In genomic region chr10:63208981-63209380, GRCh38 we compare ENCODE assay signal across 12 cellular contexts.
DNase-seq lines count a peak whose midpoint lies in the region; ATAC-seq and TF ChIP-seq lines count a peak whose summit lies in the region.
"Had no signal": no experiment of that assay in that cellular context is flagged by ENCODE, and none has a peak within 500 bp of the region (broad histone marks: within the 10 kb centered on the region; RNA-seq: fewer than 3 reads in every experiment).

No MANE protein-coding gene starts in this region.

- TF ChIP-seq CTCF in IMR-90 (conservative IDR thresholded peaks at IDR 0.05; ENCODE audit: low read depth, low read length), result no peak
- TF ChIP-seq CTCF in choroid plexus epithelial cell (conservative IDR thresholded peaks at IDR 0.05; ENCODE audit: low read depth, low read length), result no peak

- no peak overlapping the region for H2BK12ac ChIP-seq in trophoblast cell (ENCODE audit: low read length)

- H2BK15ac ChIP-seq in IMR-90 (ENCODE audit: low read depth, low read length) (no peak overlapping the region), mesendoderm (replicated peaks; ENCODE audit: low read depth) (no peak overlapping the region)

- intact Hi-C loops in IMR-90 (cut with micrococcal nuclease), result loop anchor here (5.0 kb wide), 1 partner anchor 313 kb away; the partner anchor contains the start of gene REEP3

- H3K18ac ChIP-seq in IMR-90 (ENCODE audit: low read depth, low read length) (no peak overlapping the region), mesendoderm (ENCODE audit: low read length) (no peak overlapping the region), trophoblast cell (ENCODE audit: low read length) (no peak overlapping the region)

- no CpG with 5 or more reads among the region's 2 CpGs for WGBS in IMR-90 (ENCODE audit: extremely low coverage in 2 of 2, insufficient read length in 1 of 2), 2 experiments
- WGBS in mesendoderm (ENCODE audit: extremely low coverage, insufficient coverage, low lambda C conversion rate), result no CpG with 5 or more reads among the region's 2 CpGs
- no CpG with 5 or more reads among the region's 2 CpGs for WGBS in trophoblast cell (ENCODE audit: extremely low coverage, insufficient coverage, insufficient read length)

- H4K20me1 ChIP-seq in IMR-90 (ENCODE audit: insufficient read depth, low read length), result peaks cover 20% of the 10 kb centered on the region; the same call in 1 of the 2 replicates

- CTCF ChIA-PET in IMR-90 (lab: Yijun Ruan, JAX), result interaction anchor here (0.6 to 1.4 kb wide), 3 partner anchors 9 to 97 kb away, joined by 3 read pairs; no protein-coding TSS in a partner anchor

- H4K12ac ChIP-seq in trophoblast cell (ENCODE audit: low read depth, low read length), result no peak overlapping the region

- no peak overlapping the region for H4K91ac ChIP-seq in IMR-90 (ENCODE audit: insufficient read depth, low read depth, low read length)
- H4K91ac ChIP-seq in trophoblast cell (ENCODE audit: low read depth, low read length), result no peak overlapping the region

- H3K27ac ChIP-seq in IMR-90 (ENCODE audit: insufficient read depth, low read length), result no peak overlapping the region
- H3K27ac ChIP-seq in mesendoderm (ENCODE audit: low read depth, low read length), result no peak overlapping the region
- no peak overlapping the region for H3K27ac ChIP-seq in trophoblast cell (ENCODE audit: low read depth, low read length)
- H3K27ac ChIP-seq: WERI-Rb-1 had no signal

- H3K23ac ChIP-seq in IMR-90 (ENCODE audit: low read depth, low read length), result no peak overlapping the region
- no peak overlapping the region for H3K23ac ChIP-seq in mesendoderm (ENCODE audit: low read length)
- no peak overlapping the region for H3K23ac ChIP-seq in trophoblast cell (ENCODE audit: low read length)

- H3K79me2 ChIP-seq in mesendoderm (ENCODE audit: control insufficient read depth, insufficient read depth, low read length), result peaks cover 37% of the 10 kb centered on the region
- no peaks in the 10 kb centered on the region for H3K79me2 ChIP-seq in trophoblast cell (ENCODE audit: control insufficient read depth, insufficient read depth, low read length, poor library complexity)

- no TSS peak for BruUV-seq in IMR-90 (replicated peaks; lab: Mats Ljungman, UMichigan)

- peaks cover 10% of the 10 kb centered on the region for H3K36me3 ChIP-seq in IMR-90 (ENCODE audit: control insufficient read depth, insufficient read depth, low read length)
- H3K36me3 ChIP-seq in mesendoderm (ENCODE audit: control insufficient read depth, insufficient read depth, low read length), result peaks cover 5% of the 10 kb centered on the region
- peaks cover 5 to 18% of the 10 kb centered on the region in 2 experiments for H3K36me3 ChIP-seq in trophoblast cell (ENCODE audit: control insufficient read depth in 1 of 2, insufficient read depth in 2 of 2, low read length in 2 of 2)

- peaks cover 15% of the 10 kb centered on the region for H3K9me1 ChIP-seq in IMR-90 (ENCODE audit: insufficient read depth, low read length)

- H3K56ac ChIP-seq in IMR-90 (ENCODE audit: extremely low read depth, insufficient read depth, low read length) (no peak overlapping the region), mesendoderm (ENCODE audit: low read length) (no peak overlapping the region)

- POLR2A ChIA-PET in IMR-90 (lab: Charles Lee; ENCODE audit: unreplicated experiment), result interaction anchor here (1.5 kb wide), 1 partner anchor 420 kb away, joined by 3 read pairs; no protein-coding TSS in a partner anchor

- H3K9ac ChIP-seq in IMR-90 (ENCODE audit: low read depth, low read length) (no peak overlapping the region), mesendoderm (ENCODE audit: low read length) (no peak overlapping the region), trophoblast cell (ENCODE audit: low read length) (no peak overlapping the region)

- H3K4me2 ChIP-seq in IMR-90 (ENCODE audit: low read depth, low read length) (no peak overlapping the region), mesendoderm (ENCODE audit: low read length) (no peak overlapping the region), trophoblast cell (ENCODE audit: low read length) (no peak overlapping the region)

- H4K5ac ChIP-seq in IMR-90 (ENCODE audit: low read depth, low read length), result no peak overlapping the region
- H4K5ac ChIP-seq in mesendoderm (ENCODE audit: low read length), result no peak overlapping the region

- H3K14ac ChIP-seq in IMR-90 (replicated peaks; ENCODE audit: low read depth, low read length), result no peak overlapping the region
- H3K14ac ChIP-seq in trophoblast cell (ENCODE audit: low read length), result no peak overlapping the region

- DNase-seq in EH (ENCODE audit: low read depth), result peak; percentile 63
- peak; percentile 75 for DNase-seq in IMR-90
- peak; percentile 71 for DNase-seq in choroid plexus epithelial cell (ENCODE audit: low read depth)
- peak; percentile 57 for DNase-seq in mesendoderm
- DNase-seq in trophoblast cell, result no peak
- DNase-seq in activated CD4-positive, alpha-beta T cell treated with anti-CD3 and anti-CD28 coated beads for 48 hours, result no peak
- DNase-seq: CD4-positive, alpha-beta T cell; effector CD4-positive, alpha-beta T cell; naive thymus-derived CD8-positive, alpha-beta T cell; WERI-Rb-1 had no signal

- H3K4ac ChIP-seq in IMR-90 (ENCODE audit: low read depth, low read length) (no peak overlapping the region), mesendoderm (ENCODE audit: low read depth, low read length) (no peak overlapping the region), trophoblast cell (ENCODE audit: low read depth, low read length) (no peak overlapping the region)

- no peaks in the 10 kb centered on the region for H3K27me3 ChIP-seq in IMR-90 (ENCODE audit: control insufficient read depth, insufficient read depth, low read length)
- no peaks in the 10 kb centered on the region for H3K27me3 ChIP-seq in mesendoderm (ENCODE audit: insufficient read depth, low read length, poor library complexity)
- H3K27me3 ChIP-seq in trophoblast cell (ENCODE audit: insufficient read depth, low read length), result no peaks in the 10 kb centered on the region

- H2AK9ac ChIP-seq in IMR-90 (replicated peaks; ENCODE audit: low read depth, low read length, poor library complexity), result no peak overlapping the region

- H4K8ac ChIP-seq in IMR-90 (ENCODE audit: low read depth in 2 of 2, low read length in 2 of 2) (no peak overlapping the region), mesendoderm (ENCODE audit: low read depth, low read length) (no peak overlapping the region), trophoblast cell (ENCODE audit: low read depth, low read length) (no peak overlapping the region)

- H2AFZ ChIP-seq in IMR-90 (replicated peaks; ENCODE audit: low read length, poor library complexity), result no peak overlapping the region
- no peak overlapping the region for H2AFZ ChIP-seq in trophoblast cell (ENCODE audit: insufficient read depth, low read length, poor library complexity)

- dilution Hi-C loops in IMR-90 (cut with HindIII; ENCODE audit: low sequenced_read_pairs, unreplicated experiment), result no loop called here

- no peak overlapping the region for H2BK5ac ChIP-seq in IMR-90 (ENCODE audit: low read depth, low read length, poor library complexity, severe bottlenecking)
- H2BK5ac ChIP-seq in mesendoderm (ENCODE audit: low read length), result no peak overlapping the region
- H2BK5ac ChIP-seq in trophoblast cell (ENCODE audit: low read depth, low read length, poor library complexity), result no peak overlapping the region

- H3K4me1 ChIP-seq in IMR-90 (ENCODE audit: control insufficient read depth, insufficient read depth, low read length) (peaks cover 16% of the 10 kb centered on the region), mesendoderm (ENCODE audit: control insufficient read depth, low read depth, low read length) (peaks cover 8% of the 10 kb centered on the region), trophoblast cell (ENCODE audit: control insufficient read depth in 1 of 2, insufficient read depth in 2 of 2, low read length in 2 of 2) (peaks cover 0 to 6% of the 10 kb centered on the region in 2 experiments)

- H3K79me1 ChIP-seq in IMR-90 (ENCODE audit: low read depth in 1 of 2, low read length in 2 of 2), result peaks cover 48 to 71% of the 10 kb centered on the region in 2 experiments
- H3K79me1 ChIP-seq in mesendoderm (ENCODE audit: low read length), result peaks cover 4% of the 10 kb centered on the region
- no peaks in the 10 kb centered on the region for H3K79me1 ChIP-seq in trophoblast cell (ENCODE audit: low read length)

- TF ChIP-seq POLR2A in IMR-90 (IDR thresholded peaks at IDR 0.05; ENCODE audit: low read depth, low read length), result no peak

- no peak overlapping the region for H2BK120ac ChIP-seq in IMR-90 (ENCODE audit: low read depth, low read length)
- no peak overlapping the region for H2BK120ac ChIP-seq in mesendoderm (ENCODE audit: low read depth, low read length)
- no peak overlapping the region for H2BK120ac ChIP-seq in trophoblast cell (ENCODE audit: insufficient read depth, low read length, poor library complexity)

- H3K4me3 ChIP-seq in IMR-90 (ENCODE audit: insufficient read depth, low read depth, low read length) (no peak overlapping the region), choroid plexus epithelial cell (ENCODE audit: low read depth, low read length) (no peak overlapping the region), mesendoderm (ENCODE audit: low read length) (no peak overlapping the region), trophoblast cell (ENCODE audit: low read depth, low read length) (no peak overlapping the region)

- H2AK5ac ChIP-seq in IMR-90 (ENCODE audit: low read depth, low read length) (no peak overlapping the region), mesendoderm (ENCODE audit: low read length) (no peak overlapping the region), trophoblast cell (ENCODE audit: low read length) (no peak overlapping the region)

- in situ Hi-C loops in IMR-90 (cut with MboI; ENCODE audit: low sequenced_read_pairs), result no loop called here

- H3K9me3 ChIP-seq in IMR-90 (ENCODE audit: control insufficient read depth, insufficient read depth, low read length) (no peaks in the 10 kb centered on the region), trophoblast cell (ENCODE audit: insufficient read depth, low read depth, low read length) (no peaks in the 10 kb centered on the region)

- ATAC-seq in IMR-90 (ENCODE audit: low read depth) (peak; percentile 42; the same call in 1 of the 2 replicates), HG03108 (IDR thresholded peaks at IDR 0.05; ENCODE audit: unreplicated experiment) (no peak), GM21528 (IDR thresholded peaks at IDR 0.05; ENCODE audit: low FRiP score, unreplicated experiment) (no peak)
- ATAC-seq: naive thymus-derived CD8-positive, alpha-beta T cell had no signal

- H2BK20ac ChIP-seq in IMR-90 (ENCODE audit: low read depth, low read length), result no peak overlapping the region

- TF ChIP-seq RAD21 in IMR-90 (IDR thresholded peaks at IDR 0.05; ENCODE audit: low read length), result no peak

TF ChIP-seq in IMR-90, 13 proteins besides CTCF, POLR2A, EP300 and RAD21 (continues in another document):
- TF ChIP-seq CEBPB (IDR thresholded peaks at IDR 0.05; ENCODE audit: low read depth, low read length) (no peak), SMC3 (IDR thresholded peaks at IDR 0.05; ENCODE audit: low read depth, low read length) (no peak), FOS (IDR thresholded peaks at IDR 0.05; ENCODE audit: low read depth, low read length) (no peak), MXI1 (IDR thresholded peaks at IDR 0.05; ENCODE audit: borderline replicate concordance, low read depth, low read length) (no peak)

Comparison
In these comparisons a context has a peak if more than half of its experiments do, and no peak if none do; other contexts are left out.
1. DNase-seq: peak in EH (single experiment), IMR-90 (single experiment), choroid plexus epithelial cell (single experiment) and mesendoderm (single experiment); none in trophoblast cell (0 of 2) and activated CD4-positive, alpha-beta T cell treated with anti-CD3 and anti-CD28 coated beads for 48 hours (single experiment).